Comparison of ENCODE assay signal across 23 cellular contexts in the genomic region with DNA sequence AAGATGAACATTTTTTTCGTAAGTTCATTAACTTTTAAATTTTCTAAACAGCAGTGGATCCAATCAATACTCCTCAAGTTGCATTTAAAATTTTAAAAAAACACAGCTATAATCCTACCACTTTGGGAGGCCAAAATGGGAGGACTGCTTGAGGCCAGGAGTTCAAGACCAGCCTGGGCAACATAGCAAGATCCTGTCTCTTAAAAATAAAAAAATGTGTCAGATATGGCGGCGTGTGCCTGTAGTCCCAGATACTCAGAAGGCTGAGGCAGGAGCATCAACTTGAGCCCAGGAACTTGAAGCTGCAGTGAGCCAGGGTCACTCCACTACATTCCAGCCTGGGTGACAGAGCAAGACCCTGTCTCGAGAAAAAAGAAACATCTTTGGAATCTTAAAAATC. TPM values are rescaled to one million over a fixed set of nuclear protein-coding genes. Genes with fewer than 3 reads are reported as not detected.
DNase-seq lines count a peak whose midpoint lies in the region; FAIRE-seq and TF ChIP-seq lines count a peak whose summit lies in the region.
"Had no signal": no experiment of that assay in that cellular context is flagged by ENCODE, and none has a peak within 500 bp of the region (broad histone marks: within the 10 kb centered on the region; RNA-seq: fewer than 3 reads in every experiment).

No MANE protein-coding gene starts in this region.

- H4K20me1 ChIP-seq in astrocyte (ENCODE audit: insufficient read depth, low read length): peaks cover 4% of the 10 kb centered on the region

- TF ChIP-seq POLR2A in testis (IDR thresholded peaks at IDR 0.05): no peak

- H3K4me3 ChIP-seq in A673 (ENCODE audit: low read depth, low read length, poor library complexity, severe bottlenecking) (no peak overlapping the region), HUES64 (ENCODE audit: low read length) (no peak overlapping the region), astrocyte (ENCODE audit: insufficient read depth, low read depth, low read length) (no peak overlapping the region), testis (no peak overlapping the region)
- H3K4me3 ChIP-seq: GM23248, SJCRH30 had no signal

- H3K4me1 Mint-ChIP-seq in astrocyte (ENCODE audit: low read depth, unreplicated experiment): peaks cover 29% of the 10 kb centered on the region
- peaks cover 87 to 99% of the 10 kb centered on the region in 2 donors for H3K4me1 Mint-ChIP-seq in immature natural killer cell

- H3K27me3 ChIP-seq in A673 (replicated peaks; ENCODE audit: insufficient read depth, low read depth, low read length, poor library complexity): no peaks in the 10 kb centered on the region
- H3K27me3 ChIP-seq in HUES64 (ENCODE audit: insufficient read depth, low read length): no peaks in the 10 kb centered on the region
- H3K27me3 ChIP-seq in astrocyte (ENCODE audit: insufficient read depth, low read length): no peaks in the 10 kb centered on the region
- no peaks in the 10 kb centered on the region for H3K27me3 ChIP-seq in testis
- H3K27me3 ChIP-seq: SJCRH30 had no signal

- no TSS peak for BruUV-seq in A673 (replicated peaks; lab: Mats Ljungman, UMichigan)

- H3K27ac Mint-ChIP-seq in astrocyte (ENCODE audit: unreplicated experiment) (peak overlapping the region; percentile 92), immature natural killer cell (peak overlapping the region; percentile 69 to 95 (median 82))
- H3K27ac Mint-ChIP-seq: IgD-negative memory B cell had no signal

- H3K27me3 Mint-ChIP-seq in astrocyte (ENCODE audit: low read depth, unreplicated experiment) (no peaks in the 10 kb centered on the region), immature natural killer cell (ENCODE audit: low read depth in 3 of 3) (peaks cover 0 to 5% (median 3%) of the 10 kb centered on the region in 3 donors)
- H3K27me3 Mint-ChIP-seq: IgD-negative memory B cell had no signal

- H3K4me3 Mint-ChIP-seq in astrocyte (ENCODE audit: unreplicated experiment) (no peak overlapping the region), immature natural killer cell (peak overlapping the region in 2 of 5 donors; percentile 29 to 55)
- H3K4me3 Mint-ChIP-seq: H9, IgD-negative memory B cell had no signal

- no peak overlapping the region for H2AFZ ChIP-seq in astrocyte (ENCODE audit: low read depth, low read length)
- H2AFZ ChIP-seq: GM23248 had no signal

- FAIRE-seq in astrocyte (lab: Jason Lieb, UNC): no peak
- FAIRE-seq: RCC 7860 had no signal

- H3K36me3 Mint-ChIP-seq in astrocyte (ENCODE audit: low read depth, unreplicated experiment): peaks cover 16% of the 10 kb centered on the region
- peaks cover 11 to 34% (median 22%) of the 10 kb centered on the region in 3 donors for H3K36me3 Mint-ChIP-seq in immature natural killer cell

- H3K9me3 Mint-ChIP-seq in astrocyte (ENCODE audit: unreplicated experiment): no peaks in the 10 kb centered on the region
- no peaks in the 10 kb centered on the region for H3K9me3 Mint-ChIP-seq in immature natural killer cell
- H3K9me3 Mint-ChIP-seq: H9, IgD-negative memory B cell had no signal

- H3K9me3 ChIP-seq in A673 (ENCODE audit: low read depth, low read length, poor library complexity, severe bottlenecking) (no peaks in the 10 kb centered on the region), HUES64 (ENCODE audit: insufficient read depth, low read depth, low read length) (no peaks in the 10 kb centered on the region), astrocyte (ENCODE audit: insufficient read depth, low read depth, low read length) (no peaks in the 10 kb centered on the region), testis (no peaks in the 10 kb centered on the region)

- H3K9ac ChIP-seq in HUES64 (ENCODE audit: low read depth, low read length): no peak overlapping the region
- H3K9ac ChIP-seq in astrocyte (ENCODE audit: low read length): no peak overlapping the region
- H3K9ac ChIP-seq: GM23248 had no signal

- TF ChIP-seq CTCF in A673 (conservative IDR thresholded peaks at IDR 0.05; ENCODE audit: low read depth, low read length) (no peak), astrocyte (IDR thresholded peaks at IDR 0.05; ENCODE audit: insufficient read depth, low read depth, low read length) (no peak), testis (IDR thresholded peaks at IDR 0.05) (no peak)

- H3K36me3 ChIP-seq in A673 (ENCODE audit: insufficient read depth, low read length, poor library complexity, severe bottlenecking) (peaks cover 32% of the 10 kb centered on the region), HUES64 (ENCODE audit: insufficient read depth, low read length) (peaks cover 45% of the 10 kb centered on the region), astrocyte (ENCODE audit: insufficient read depth, low read length) (peaks cover 15% of the 10 kb centered on the region), testis (ENCODE audit: low read depth, missing control alignments) (no peaks in the 10 kb centered on the region)

- no peak for DNase-seq in A673 (ENCODE audit: low spot score)
- no peak for DNase-seq in astrocyte (ENCODE audit: low read depth)
- DNase-seq in immature natural killer cell: no peak
- DNase-seq in testis: no peak
- DNase-seq in activated naive CD4-positive, alpha-beta T cell treated with Interleukin-2 at 50 U/mL for 16 hours: no peak
- no peak for DNase-seq in HuH-7.5 (ENCODE audit: low spot score)
- no peak for DNase-seq in NCI-H146 (lab: John Stamatoyannopoulos, UW)
- DNase-seq: Calu3, DMS79 treated with DMSO at 0.1 percent for 48 hours, GM23248, H9, NCI-H1048, NCI-H1417 treated with DMSO at 0.1 percent for 48 hours, NCI-H187, NCI-H524, NCI-H774, SJCRH30 had no signal

- POLR2A ChIA-PET in A673 (lab: Charles Lee; ENCODE audit: low non-redundant PET): no interaction called here

- peaks cover 33% of the 10 kb centered on the region for H3K4me1 ChIP-seq in A673 (ENCODE audit: insufficient read depth, low read length, poor library complexity, severe bottlenecking)
- peaks cover 37% of the 10 kb centered on the region for H3K4me1 ChIP-seq in HUES64 (ENCODE audit: insufficient read depth, low read length)
- H3K4me1 ChIP-seq in astrocyte (ENCODE audit: insufficient read depth, low read length): peaks cover 15% of the 10 kb centered on the region
- H3K4me1 ChIP-seq in testis: no peaks in the 10 kb centered on the region

- H3K27ac ChIP-seq in A673 (ENCODE audit: low read depth, low read length, poor library complexity, severe bottlenecking): peak overlapping the region; percentile 71
- peak overlapping the region; percentile 9; the same call in 1 of the 2 replicates for H3K27ac ChIP-seq in HUES64 (ENCODE audit: low read depth, low read length)
- H3K27ac ChIP-seq in astrocyte (ENCODE audit: low read depth, low read length): no peak overlapping the region
- H3K27ac ChIP-seq in testis: no peak overlapping the region
- H3K27ac ChIP-seq: 22Rv1, SJCRH30 had no signal

- 95% methylated on average over 4 of the region's 4 CpGs for WGBS in HUES64
- 87 to 93% methylated on average over 4 of the region's 4 CpGs for WGBS in testis, 2 donors

- H3K79me2 ChIP-seq in astrocyte (ENCODE audit: insufficient read depth, low read length): peaks cover 27% of the 10 kb centered on the region

- H3K4me2 ChIP-seq in astrocyte (ENCODE audit: low read length): no peak overlapping the region

- CTCF ChIA-PET in A673 (lab: Charles Lee): no interaction called here

- intact Hi-C loops in A673 (cut with micrococcal nuclease; ENCODE audit: unreplicated experiment) (no loop called here), testis (cut with DNase I; ENCODE audit: low total_unique reads) (no loop called here)

RNA-seq across cellular contexts. Expression of a gene that starts 59.8 kb away (rescaled TPM):
- total RNA-seq in A673 (2021): not detected in 2 replicates
- 3,162 TPM for polyA plus RNA-seq in HUES64 (2013, experiment 1 of 2)
- polyA plus RNA-seq in HUES64 (2013, experiment 2 of 2): 3,959 TPM
- not detected in 2 replicates for total RNA-seq in astrocyte
- not detected for polyA plus RNA-seq in immature natural killer cell
- total RNA-seq in testis: not detected
- polyA plus RNA-seq in testis (ENCODE audit: insufficient read depth, low read depth, low replicate concordance): not detected
- total RNA-seq: Calu3, GM23248, H9, HT1080 had no signal
- polyA plus RNA-seq: BJ, GM23248, IgD-negative memory B cell had no signal

Comparison
In these comparisons a context has a peak if more than half of its experiments do, and no peak if none do; other contexts are left out.
1. H3K27ac ChIP-seq: peak in A673 (single experiment) and HUES64 (single experiment); none in astrocyte (single experiment) and testis (0 of 2).